In the genomic region with DNA sequence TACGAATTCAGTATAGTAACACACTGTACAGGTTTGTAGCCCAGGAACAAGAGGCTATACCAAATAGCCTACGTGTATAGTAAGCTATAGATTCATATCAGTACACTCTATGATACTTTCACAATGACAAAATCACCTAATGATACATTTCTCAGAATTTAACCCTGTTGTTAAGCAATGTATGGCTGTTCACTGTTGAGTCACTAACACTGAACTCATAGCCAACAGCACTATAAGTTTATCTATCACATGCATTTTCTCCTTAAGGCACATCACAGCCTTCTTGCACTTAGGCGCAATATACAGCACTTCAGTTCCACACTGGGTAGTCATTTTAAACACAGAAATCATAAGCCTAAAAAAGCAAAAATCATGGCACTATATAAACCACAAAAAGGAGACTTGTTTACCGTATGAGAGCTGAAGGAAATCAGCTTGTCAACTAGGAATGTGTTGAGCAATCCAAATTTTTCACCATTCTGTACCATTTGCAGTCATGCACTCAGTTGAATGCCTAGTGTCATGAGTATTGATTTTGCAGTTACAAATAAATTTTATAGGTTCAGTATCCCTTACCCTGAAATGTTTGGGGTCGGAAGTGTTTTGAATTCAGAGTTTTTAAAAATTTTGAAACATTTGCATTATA, we compare ENCODE assay signal across 11 cellular contexts. TPM values are rescaled to one million over a fixed set of nuclear protein-coding genes. Genes with fewer than 3 reads are reported as not detected.
A peak's percentile ranks its signal among the peaks of the same experiment; 100 is the strongest.
DNase-seq lines count a peak whose midpoint lies in the region; ATAC-seq and TF ChIP-seq lines count a peak whose summit lies in the region.
"Had no signal": no experiment of that assay in that cellular context is flagged by ENCODE, and none has a peak within 500 bp of the region (broad histone marks: within the 10 kb centered on the region; RNA-seq: fewer than 3 reads in every experiment).

No MANE protein-coding gene starts in this region.

- TF ChIP-seq CTCF in right atrium auricular region (IDR thresholded peaks at IDR 0.05) (no peak), fibroblast of pulmonary artery (IDR thresholded peaks at IDR 0.05; ENCODE audit: low read length, missing control alignments) (no peak), uterus (IDR thresholded peaks at IDR 0.05) (no peak)

- ATAC-seq in Right ventricle myocardium superior (ENCODE audit: poor library complexity) (no peak), GM18868 (IDR thresholded peaks at IDR 0.05; ENCODE audit: unreplicated experiment) (no peak)

- no peak for DNase-seq in right atrium auricular region (ENCODE audit: low spot score)
- no peak for DNase-seq in Right ventricle myocardium superior
- peak in 1 of 2 experiments; percentile 70 for DNase-seq in SJSA1 (ENCODE audit: low read depth in 1 of 2, low spot score in 2 of 2)
- DNase-seq in fibroblast of pulmonary artery (ENCODE audit: low read depth) = peak; percentile 85
- no peak for DNase-seq in uterus
- DNase-seq in Kasumi-1 (lab: John Stamatoyannopoulos, UW) = no peak
- DNase-seq in NCI-H2227 treated with DMSO at 0.1 percent for 48 hours (lab: John Stamatoyannopoulos, UW) = no peak
- DNase-seq: anterior cingulate cortex, NCI-H1092 had no signal

- no peak for TF ChIP-seq POLR2A in uterus (IDR thresholded peaks at IDR 0.05)

- H3K4me3 ChIP-seq in right atrium auricular region (no peak overlapping the region), SJSA1 (no peak overlapping the region), fibroblast of pulmonary artery (replicated peaks; ENCODE audit: low read depth, low read length) (no peak overlapping the region), uterus (no peak overlapping the region)
- H3K4me3 ChIP-seq: BLaER1 treated with 17β-estradiol and CSF1 and Interleukin-3, amounts not matched to agents 10 nM and 100 nM had no signal

- peak overlapping the region; percentile 3 to 49 for H3K27ac ChIP-seq in right atrium auricular region
- H3K27ac ChIP-seq in SJSA1 = peak overlapping the region; percentile 98
- H3K27ac ChIP-seq in uterus = no peak overlapping the region
- H3K27ac ChIP-seq: BLaER1 treated with 17β-estradiol and CSF1 and Interleukin-3, amounts not matched to agents 10 nM and 100 nM had no signal

- H3K27me3 ChIP-seq in right atrium auricular region = no peaks in the 10 kb centered on the region
- H3K27me3 ChIP-seq in SJSA1 (replicated peaks) = no peaks in the 10 kb centered on the region
- H3K27me3 ChIP-seq in uterus = no peaks in the 10 kb centered on the region
- H3K27me3 ChIP-seq: BLaER1 treated with 17β-estradiol and CSF1 and Interleukin-3, amounts not matched to agents 10 nM and 100 nM had no signal

- H3K36me3 ChIP-seq in right atrium auricular region (no peaks in the 10 kb centered on the region), SJSA1 (no peaks in the 10 kb centered on the region), uterus (no peaks in the 10 kb centered on the region)

- intact Hi-C loops in Right ventricle myocardium superior (cut with DNase I) (no loop called here), uterus (cut with DNase I; ENCODE audit: low total_unique reads) (no loop called here)

- H3K9me3 ChIP-seq in right atrium auricular region = no peaks in the 10 kb centered on the region
- H3K9me3 ChIP-seq in SJSA1 (replicated peaks) = no peaks in the 10 kb centered on the region
- H3K9me3 ChIP-seq in uterus = no peaks in the 10 kb centered on the region

- H3K4me1 ChIP-seq in right atrium auricular region = peaks cover 0 to 65% of the 10 kb centered on the region in 2 donors
- peaks cover 41% of the 10 kb centered on the region for H3K4me1 ChIP-seq in SJSA1 (replicated peaks)
- no peaks in the 10 kb centered on the region for H3K4me1 ChIP-seq in uterus

RNA-seq across cellular contexts. Expression of gene ZNF438, which starts 45.5 kb away (rescaled TPM):
- total RNA-seq in right atrium auricular region = 10 to 100 TPM; 13.4 to 14.5 TPM
- total RNA-seq in Right ventricle myocardium superior = 13.0 TPM
- total RNA-seq in SJSA1 (2014; rRNA removed; shearing (Covaris generic)) = 5.2 and 6.5 TPM in 2 replicates
- total RNA-seq in uterus = 10 to 100 TPM in 3 of 4 donors, 1 to 10 TPM in 1; 5.8 to 24.6 (median 18.4) TPM

Comparison
In these comparisons a context has a peak if more than half of its experiments do, and no peak if none do; other contexts are left out.
1. H3K27ac ChIP-seq: peak in right atrium auricular region (2 of 2) and SJSA1 (single experiment); none in uterus (0 of 2).